Comparison of ENCODE assay signal across 24 cellular contexts in genomic region chr12:11070999-11071398, GRCh38. TPM values are rescaled to one million over a fixed set of nuclear protein-coding genes. Genes with fewer than 3 reads are reported as not detected.
"Had no signal": no experiment of that assay in that cellular context is flagged by ENCODE, and none has a peak within 500 bp of the region (broad histone marks: within the 10 kb centered on the region; RNA-seq: fewer than 3 reads in every experiment).

No MANE protein-coding gene starts in this region.

- FAIRE-seq: HTR-8/SVneo, RCC 7860 had no signal

- H3K4me1 ChIP-seq: SJSA1 had no signal

- DNase-seq: IMR-90, Karpas-422, KG1, MG63, NCI-H1092, NCI-H1417 treated with DMSO at 0.1 percent for 48 hours, NCI-H146, NCI-H1694 treated with DMSO at 0.1 percent for 48 hours, NCI-H1930, NCI-H2081, NCI-H2107, NCI-H2227 treated with DMSO at 0.1 percent for 48 hours, NCI-H524, NCI-H526 treated with DMSO at 0.1 percent for 48 hours, NCI-H774, Right ventricle myocardium superior, RPMI8226, SIG-M5 had no signal

- H3K9me3 ChIP-seq: MG63, SJSA1 had no signal

- H3K27me3 ChIP-seq: MG63, SJSA1 had no signal

- H3K36me3 ChIP-seq: SJSA1 had no signal

- H3K4me3 ChIP-seq: MG63, SJSA1, SK-N-MC had no signal

- H3K27ac ChIP-seq: HL-60, SJSA1, SK-N-MC had no signal

RNA-seq across cellular contexts. Expression of gene TAS2R46, which starts 8.9 kb away (rescaled TPM):
- total RNA-seq: Right ventricle myocardium superior had no signal

RNA-seq across cellular contexts. Expression of gene TAS2R43, which starts 21.1 kb away (rescaled TPM):
- total RNA-seq: NCI-H460, Right ventricle myocardium superior had no signal
- polyA plus RNA-seq: IMR-90 had no signal
